In the genomic region with DNA sequence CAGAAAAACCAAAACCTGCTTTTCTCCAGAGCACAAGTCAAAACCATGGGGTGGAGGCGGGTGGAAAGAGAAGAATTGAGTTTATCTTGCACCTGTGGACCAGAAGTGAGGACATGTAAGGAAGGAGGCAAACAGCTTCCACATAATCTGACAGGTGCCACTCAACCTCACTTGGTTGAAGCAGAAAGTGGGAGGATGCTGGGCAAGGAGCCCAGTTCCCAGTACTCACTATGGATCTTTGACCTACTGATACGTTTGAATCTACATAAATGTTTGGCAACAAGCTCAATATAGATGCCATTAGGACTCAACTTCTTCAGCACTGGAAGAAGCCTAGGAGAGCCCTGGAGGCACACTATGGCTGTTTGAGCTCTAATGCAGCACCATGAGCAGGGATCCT, we compare ENCODE assay signal across 8 cellular contexts.
"Had no signal": no experiment of that assay in that cellular context is flagged by ENCODE, and none has a peak within 500 bp of the region (broad histone marks: within the 10 kb centered on the region; RNA-seq: fewer than 3 reads in every experiment).

No MANE protein-coding gene starts in this region.

- H3K4me3 ChIP-seq: GM23248, HAP-1 had no signal

- DNase-seq: GM23248, GOT3, H7, HFFc6, KBM-7 had no signal

- H3K9me3 ChIP-seq: HAP-1 had no signal

- H3K27me3 Mint-ChIP-seq: IgD-negative memory B cell had no signal

- H3K4me1 ChIP-seq: HAP-1 had no signal

- H3K4me3 Mint-ChIP-seq: HFFc6, IgD-negative memory B cell had no signal

- ATAC-seq: HCT116 had no signal

- H3K9me3 Mint-ChIP-seq: IgD-negative memory B cell had no signal

- H3K27ac Mint-ChIP-seq: HFFc6, IgD-negative memory B cell had no signal

- H3K36me3 ChIP-seq: HAP-1 had no signal
